In genomic region chr2:176334729-176335128, GRCh38 we compare ENCODE assay signal across 34 cellular contexts.
"Had no signal": no experiment of that assay in that cellular context is flagged by ENCODE, and none has a peak within 500 bp of the region (broad histone marks: within the 10 kb centered on the region; RNA-seq: fewer than 3 reads in every experiment).

No MANE protein-coding gene starts in this region.

- H3K36me3 ChIP-seq: breast epithelium had no signal

- DNase-seq: activated B cell treated with CpG ODN at 0.5 μM for 24 hours; activated CD4-positive, alpha-beta memory T cell treated with anti-CD3 and anti-CD28 coated beads for 36 hours; activated CD4-positive, alpha-beta T cell treated with anti-CD3 and anti-CD28 coated beads for 4 hours; activated CD4-positive, alpha-beta T cell treated with anti-CD3 and anti-CD28 coated beads, Interleukin-2, amount 10 ng/mL, durations not matched to agents 24 days and 14 days; activated CD4-positive, alpha-beta T cell treated with anti-CD3 and anti-CD28 coated beads, Interleukin-2, amount 50 U/mL, for 1 hour; activated CD4-positive, alpha-beta T cell treated with anti-CD3 and anti-CD28 coated beads, Interleukin-2, amount 50 U/mL, for 4 hours; activated CD4-positive, CD25-positive, alpha-beta regulatory T cell treated with anti-CD3 and anti-CD28 coated beads, Interleukin-2, amount 50 U/mL, for 72 hours; activated CD8-positive, alpha-beta memory T cell treated with anti-CD3 and anti-CD28 coated beads, Interleukin-2, amount 50 U/mL, for 4 hours; activated CD8-positive, alpha-beta T cell treated with anti-CD3 and anti-CD28 coated beads for 36 hours; activated effector memory CD4-positive, alpha-beta T cell treated with anti-CD3 and anti-CD28 coated beads, Interleukin-2, amount 50 U/mL, for 16 hours; activated gamma-delta T cell treated with Interleukin-2 at 50 U/mL for 16 hours; activated naive CD4-positive, alpha-beta T cell; activated naive CD4-positive, alpha-beta T cell treated with anti-CD3 and anti-CD28 coated beads for 36 hours; activated naive CD4-positive, alpha-beta T cell treated with anti-CD3 and anti-CD28 coated beads, Interleukin-2, amount 50 U/mL, for 16 hours; activated naive CD8-positive, alpha-beta T cell treated with anti-CD3 and anti-CD28 coated beads, Interleukin-2, amount 10 ng/mL, durations not matched to agents 7 days and 5 days; activated T-cell treated with anti-CD3 and anti-CD28 coated beads for 4 hours; activated T-cell treated with anti-CD3 and anti-CD28 coated beads, Interleukin-2, amount 50 U/mL, for 1 hour; activated T-cell treated with anti-CD3 and anti-CD28 coated beads, Interleukin-2, amount 50 U/mL, for 4 hours; activated T-cell treated with anti-CD3 and anti-CD28 coated beads, Interleukin-2, amount 50 U/mL, for 72 hours; adrenal gland; amniotic stem cell; aorta; body of pancreas; brain microvascular endothelial cell; central memory CD4-positive, alpha-beta T cell; T-helper 1 cell; T-helper 2 cell; T-helper 9 cell had no signal

- H3K27me3 ChIP-seq: adrenal gland, body of pancreas, brain microvascular endothelial cell, breast epithelium had no signal

- H3K4me1 ChIP-seq: adrenal gland, body of pancreas, breast epithelium had no signal

- H3K27ac ChIP-seq: adrenal gland, body of pancreas, brain microvascular endothelial cell, breast epithelium, VCaP had no signal

- H3K9me3 ChIP-seq: adrenal gland, body of pancreas, breast epithelium had no signal

- H3K4me3 ChIP-seq: adrenal gland, body of pancreas, breast epithelium had no signal

- ATAC-seq: activated CD8-positive, alpha-beta T cell treated with anti-CD3 and anti-CD28 coated beads for 36 hours; activated naive CD4-positive, alpha-beta T cell treated with anti-CD3 and anti-CD28 coated beads, Interleukin-2, amount 50 U/mL, for 72 hours; activated T-cell treated with anti-CD3 and anti-CD28 coated beads, Interleukin-2, amount 50 U/mL, for 4 hours; activated T-cell treated with anti-CD3 and anti-CD28 coated beads, Interleukin-2, amount 50 U/mL, for 72 hours; activated T-helper 17 cell treated with anti-CD3 and anti-CD28 coated beads, Interleukin-2, amount 50 U/mL, for 72 hours; body of pancreas had no signal

- FAIRE-seq: astrocyte, TTC549 had no signal
